ENCODE assay signal across 24 cellular contexts in the genomic region with DNA sequence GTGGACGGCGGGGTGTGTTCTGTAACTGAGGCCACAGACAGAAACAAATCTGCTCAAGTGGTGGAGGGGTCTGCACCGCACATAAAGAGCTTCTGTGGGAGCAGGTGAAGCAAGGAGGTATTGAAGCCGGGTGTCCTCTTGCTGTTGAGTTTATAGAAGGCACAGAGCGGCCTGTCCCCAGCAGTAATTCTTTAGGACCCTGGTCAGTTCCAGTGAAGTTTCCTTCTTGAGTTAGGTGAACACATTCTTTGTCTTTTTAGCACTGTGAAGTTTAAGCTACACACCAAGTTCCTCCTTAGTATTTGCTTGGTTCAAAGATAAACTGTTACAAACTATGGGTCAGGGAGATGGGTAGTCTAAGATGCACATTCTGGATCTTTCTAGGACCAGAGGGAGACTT. TPM values are rescaled to one million over a fixed set of nuclear protein-coding genes. Genes with fewer than 3 reads are reported as not detected.
DNase-seq lines count a peak whose midpoint lies in the region; ATAC-seq, FAIRE-seq and TF ChIP-seq lines count a peak whose summit lies in the region.
"Had no signal": no experiment of that assay in that cellular context is flagged by ENCODE, and none has a peak within 500 bp of the region (broad histone marks: within the 10 kb centered on the region; RNA-seq: fewer than 3 reads in every experiment).

No MANE protein-coding gene starts in this region.

- no peak for TF ChIP-seq RAD21 in GM12878 (IDR thresholded peaks at IDR 0.05; ENCODE audit: insufficient read depth, low read depth, low read length)

- peak overlapping the region; percentile 22; the same call in 1 of the 2 replicates for H3K4me2 ChIP-seq in GM12878 (ENCODE audit: control insufficient read depth, insufficient read depth)

- H3K79me2 ChIP-seq in GM12878 (ENCODE audit: control insufficient read depth, insufficient read depth, low read length) = peaks cover 28% of the 10 kb centered on the region

- ATAC-seq in GM12878 = no peak
- no peak for ATAC-seq in stimulated activated effector memory CD8-positive, alpha-beta T cell treated with anti-CD3 and anti-CD28 coated beads, Interleukin-12 subunit alpha, Interleukin-12 subunit beta, amount 100 ng/mL, for 72 hours
- ATAC-seq in HG03039 (IDR thresholded peaks at IDR 0.05; ENCODE audit: unreplicated experiment) = no peak
- ATAC-seq: activated CD4-positive, CD25-positive, alpha-beta regulatory T cell treated with anti-CD3 and anti-CD28 coated beads, Interleukin-2, amount 50 U/mL, for 24 hours; right lobe of liver had no signal

- no peak for FAIRE-seq in GM12878 (lab: Jason Lieb, UNC)
- FAIRE-seq: RCC 7860 had no signal

- peaks cover 69% of the 10 kb centered on the region for H3K36me3 Mint-ChIP-seq in activated T-cell treated with anti-CD3 and anti-CD28 coated beads, Interleukin-2, amount 50 U/mL, for 24 hours (ENCODE audit: low read depth)
- peaks cover 100% of the 10 kb centered on the region for H3K36me3 Mint-ChIP-seq in stimulated activated effector memory CD8-positive, alpha-beta T cell treated with anti-CD3 and anti-CD28 coated beads, Interleukin-12 subunit alpha, Interleukin-12 subunit beta, amount 100 ng/mL, for 72 hours
- H3K36me3 Mint-ChIP-seq: memory B cell had no signal

- in situ Hi-C loops in GM12878 (cut with MboI) = loop anchor here (5.0 to 10.0 kb wide), 5 partner anchors 133 to 657 kb away; no protein-coding TSS in a partner anchor

- H3K4me1 Mint-ChIP-seq in activated T-cell treated with anti-CD3 and anti-CD28 coated beads, Interleukin-2, amount 50 U/mL, for 24 hours (ENCODE audit: low read depth) = peaks cover 79% of the 10 kb centered on the region
- H3K4me1 Mint-ChIP-seq in stimulated activated effector memory CD8-positive, alpha-beta T cell treated with anti-CD3 and anti-CD28 coated beads, Interleukin-12 subunit alpha, Interleukin-12 subunit beta, amount 100 ng/mL, for 72 hours = peaks cover 73% of the 10 kb centered on the region

- no peak overlapping the region for H3K9ac ChIP-seq in GM12878 (ENCODE audit: control insufficient read depth, insufficient read depth, low read length)

- no peak for TF ChIP-seq EP300 in GM12878 (IDR thresholded peaks at IDR 0.05; ENCODE audit: borderline replicate concordance in 1 of 2, control insufficient read depth in 1 of 2, low read depth in 2 of 2, low read length in 2 of 2)

- no peaks in the 10 kb centered on the region for H3K4me1 ChIP-seq in HEK293 (ENCODE audit: control insufficient read depth, insufficient read depth, low read length)
- H3K4me1 ChIP-seq in GM12878 (ENCODE audit: control insufficient read depth, insufficient read depth, low read length) = peaks cover 10% of the 10 kb centered on the region; the same call in 1 of the 2 replicates
- H3K4me1 ChIP-seq: ascending aorta had no signal

- H3K27ac Mint-ChIP-seq in activated T-cell treated with anti-CD3 and anti-CD28 coated beads, Interleukin-2, amount 50 U/mL, for 24 hours = no peak overlapping the region
- peak overlapping the region; percentile 97 for H3K27ac Mint-ChIP-seq in stimulated activated effector memory CD8-positive, alpha-beta T cell treated with anti-CD3 and anti-CD28 coated beads, Interleukin-12 subunit alpha, Interleukin-12 subunit beta, amount 100 ng/mL, for 72 hours
- H3K27ac Mint-ChIP-seq: CD14-positive monocyte, memory B cell had no signal

- RAD21 ChIA-PET in GM12878 (lab: Charles Lee; ENCODE audit: unreplicated experiment) = interaction anchor here (0.9 to 3.4 kb wide), 11 partner anchors 8 to 661 kb away, joined by 3 to 57 read pairs (median 6); no protein-coding TSS in a partner anchor

- SMC1A ChIA-PET in GM12878 (lab: Charles Lee; ENCODE audit: uncharacterized antibody, unreplicated experiment) = interaction anchor here (0.9 to 4.1 kb wide), 23 partner anchors 8 to 662 kb away, joined by 3 to 57 read pairs (median 6); no protein-coding TSS in a partner anchor

- H3K9me3 Mint-ChIP-seq in activated T-cell treated with anti-CD3 and anti-CD28 coated beads, Interleukin-2, amount 50 U/mL, for 24 hours = no peaks in the 10 kb centered on the region
- H3K9me3 Mint-ChIP-seq in stimulated activated effector memory CD8-positive, alpha-beta T cell treated with anti-CD3 and anti-CD28 coated beads, Interleukin-12 subunit alpha, Interleukin-12 subunit beta, amount 100 ng/mL, for 72 hours = no peaks in the 10 kb centered on the region
- H3K9me3 Mint-ChIP-seq: CD14-positive monocyte, memory B cell had no signal

- H4K20me1 ChIP-seq in GM12878 (ENCODE audit: control insufficient read depth, insufficient read depth) = no peaks in the 10 kb centered on the region

- POLR2A ChIA-PET in HEK293 (lab: Yijun Ruan, JAX) (interaction anchor here (0.6 kb wide), 2 partner anchors 68 to 118 kb away, joined by 3 read pairs; no protein-coding TSS in a partner anchor), GM12878 (lab: Charles Lee) (interaction anchor here (0.6 to 2.3 kb wide), 6 partner anchors 37 to 421 kb away, joined by 3 to 6 read pairs (median 4); no protein-coding TSS in a partner anchor)

- WGBS in GM12878 (ENCODE audit: insufficient coverage, insufficient replicate concordance, low lambda C conversion rate, missing lambda C conversion rate) = 76% methylated on average over 5 of the region's 5 CpGs

- no peak overlapping the region for H3K27ac ChIP-seq in HEK293 (ENCODE audit: extremely low read depth, low read depth, low read length)
- H3K27ac ChIP-seq in GM12878 (ENCODE audit: control insufficient read depth, insufficient read depth) = no peak overlapping the region
- H3K27ac ChIP-seq: ascending aorta, right lobe of liver had no signal

- intact Hi-C loops in GM12878 (cut with micrococcal nuclease; ENCODE audit: unreplicated experiment) = loop anchor here (5.0 kb wide), 1 partner anchor 430 kb away; no protein-coding TSS in a partner anchor

- TF ChIP-seq POLR2A in GM12878 (IDR thresholded peaks at IDR 0.05; ENCODE audit: low read depth, low read length) = no peak

- H3K9me3 ChIP-seq in HEK293 (ENCODE audit: control insufficient read depth, insufficient read depth, low read depth, low read length) (no peaks in the 10 kb centered on the region), GM12878 (replicated peaks; ENCODE audit: control insufficient read depth, insufficient read depth, low read length) (no peaks in the 10 kb centered on the region)
- H3K9me3 ChIP-seq: ascending aorta, right lobe of liver had no signal

- H3K36me3 ChIP-seq in HEK293 (ENCODE audit: control insufficient read depth in 2 of 2, insufficient read depth in 1 of 2, low read length in 2 of 2) (no peaks in the 10 kb centered on the region), GM12878 (ENCODE audit: control insufficient read depth in 2 of 2, insufficient read depth in 2 of 2, low read length in 1 of 2) (no peaks in the 10 kb centered on the region)
- H3K36me3 ChIP-seq: ascending aorta, right lobe of liver had no signal

- no peak overlapping the region for H3K4me3 ChIP-seq in HEK293 (ENCODE audit: low read depth, low read length)
- H3K4me3 ChIP-seq in GM12878 = no peak overlapping the region
- H3K4me3 ChIP-seq: ascending aorta, right lobe of liver had no signal

- no TSS peak for BruUV-seq in GM12878 (replicated peaks; lab: Mats Ljungman, UMichigan)

- H3K4me3 Mint-ChIP-seq in activated T-cell treated with anti-CD3 and anti-CD28 coated beads, Interleukin-2, amount 50 U/mL, for 24 hours = peak overlapping the region; percentile 28
- peak overlapping the region; percentile 83 for H3K4me3 Mint-ChIP-seq in stimulated activated effector memory CD8-positive, alpha-beta T cell treated with anti-CD3 and anti-CD28 coated beads, Interleukin-12 subunit alpha, Interleukin-12 subunit beta, amount 100 ng/mL, for 72 hours
- H3K4me3 Mint-ChIP-seq: CD14-positive monocyte, memory B cell had no signal

- H3K27me3 ChIP-seq in GM12878 (replicated peaks in 1 of 2; ENCODE audit: control insufficient read depth in 2 of 2, insufficient read depth in 2 of 2, low read length in 1 of 2) = no peaks in the 10 kb centered on the region; a peak in 2 of 4 replicates
- H3K27me3 ChIP-seq: ascending aorta had no signal

- no peak for DNase-seq in activated T-cell treated with anti-CD3 and anti-CD28 coated beads, Interleukin-2, amount 50 U/mL, for 24 hours
- no peak for DNase-seq in activated T-cell treated with anti-CD3 and anti-CD28 coated beads, Interleukin-2, amount 50 U/mL, for 48 hours
- no peak for DNase-seq in GM12878 (ENCODE audit: low read depth, low spot score)
- DNase-seq in stimulated activated effector memory CD8-positive, alpha-beta T cell treated with anti-CD3 and anti-CD28 coated beads, Interleukin-12 subunit alpha, Interleukin-12 subunit beta, amount 100 ng/mL, for 72 hours (ENCODE audit: low spot score in 2 of 2) = no peak
- no peak for DNase-seq in hippocampal formation (lab: John Stamatoyannopoulos, UW)
- DNase-seq in ureter (ENCODE audit: low spot score) = no peak
- DNase-seq: ACHN; activated CD8-positive, alpha-beta memory T cell treated with anti-CD3 and anti-CD28 coated beads, Interleukin-2, amount 50 U/mL, for 48 hours; activated naive CD4-positive, alpha-beta T cell treated with anti-CD3 and anti-CD28 coated beads, Interleukin-2, amount 50 U/mL, for 16 hours; central memory CD4-positive, alpha-beta T cell; DMS53; erythroblast; HCEC 1CT; kidney glomerular epithelial cell; NCI-H1105 treated with DMSO at 0.1 percent for 48 hours; NK-92 treated with Interleukin-12 subunit alpha and Interleukin-12 subunit beta, amount 100 ng/mL, for 24 hours; right lobe of liver had no signal

- no peak overlapping the region for H2AFZ ChIP-seq in GM12878 (ENCODE audit: control insufficient read depth, low read depth, low read length)

- peaks cover 39% of the 10 kb centered on the region for H3K27me3 Mint-ChIP-seq in activated T-cell treated with anti-CD3 and anti-CD28 coated beads, Interleukin-2, amount 50 U/mL, for 24 hours
- H3K27me3 Mint-ChIP-seq: memory B cell had no signal

- TF ChIP-seq CTCF in HEK293 (tag by site-specific recombination; IDR thresholded peaks at IDR 0.05) (no peak), GM12878 (IDR thresholded peaks at IDR 0.05 in 2 of 3, conservative IDR thresholded peaks at IDR 0.05 in 1 of 3; ENCODE audit: control insufficient read depth in 2 of 3, extremely low read depth in 1 of 3, insufficient read depth in 1 of 3, low read depth in 3 of 3, low read length in 3 of 3) (no peak)

- CTCF ChIA-PET in HEK293 (lab: Yijun Ruan, JAX) = interaction anchor here (0.6 to 2.6 kb wide), 7 partner anchors 14 to 1362 kb away, joined by 3 to 12 read pairs (median 6); no protein-coding TSS in a partner anchor
- CTCF ChIA-PET in GM12878 (lab: Yijun Ruan, JAX) = interaction anchor here (0.8 to 6.9 kb wide), 14 partner anchors 10 to 1303 kb away, joined by 3 to 113 read pairs (median 4); no protein-coding TSS in a partner anchor

RNA-seq across cellular contexts. Expression of a gene that starts 6.1 kb away (rescaled TPM):
- total RNA-seq in GM12878 (2013; cell fraction: nucleolus; rRNA removed) = 7.9 and 9.9 TPM in 2 replicates
- total RNA-seq in GM12878 (2014; rRNA removed) = 3.7 and 4.0 TPM in 2 replicates
- 4.0 and 4.1 TPM in 2 replicates for total RNA-seq in GM12878 (2014; rRNA removed; fragmentation: Illumina TruSeq; extraction: Trizol)
- total RNA-seq in GM12878 (2021) = 7.7 and 8.4 TPM in 2 replicates
- polyA plus RNA-seq in GM12878 (2011; ENCODE audit: low read depth) = 8.1 TPM
- 4.0 and 4.2 TPM in 2 replicates for polyA plus RNA-seq in GM12878 (2011; rRNA removed)
- 3.8 and 4.5 TPM in 2 replicates for polyA plus RNA-seq in GM12878 (2011; cell fraction: cytosol; rRNA removed)
- polyA plus RNA-seq in GM12878 (2011; cell fraction: nucleus; rRNA removed) = 7.9 and 9.8 TPM in 2 replicates
- polyA plus RNA-seq in GM12878 (2012) = 11.0 and 12.0 TPM in 2 replicates
- 5.1 and 6.4 TPM in 2 replicates for polyA plus RNA-seq in GM12878 (2014; fragmentation: Illumina TruSeq; extraction: Trizol)
- polyA plus RNA-seq in GM12878 (2014; fragmentation: Nextera tagmentation; extraction: Ambion mirVana) = 1 to 10 TPM; 1.9 to 2.8 TPM
- 2.0 and 4.0 TPM in 2 replicates for polyA plus RNA-seq in GM12878 (2014; rRNA removed)
- polyA plus RNA-seq in GM12878 (2016; fragmentation: Nextera tagmentation; extraction: Ambion mirVana) = 10 to 100 TPM; 13.6 to 15.8 TPM
- 8.2 and 10.9 TPM in 2 replicates for polyA minus RNA-seq in GM12878 (2011; rRNA and poly(A)+ RNA removed)
- 3.6 and 6.0 TPM in 2 replicates for polyA minus RNA-seq in GM12878 (2011; cell fraction: cytosol; rRNA and poly(A)+ RNA removed)
- 13.5 and 21.5 TPM in 2 replicates for polyA minus RNA-seq in GM12878 (2011; cell fraction: nucleus; rRNA and poly(A)+ RNA removed)
- total RNA-seq in ureter = 18.2 TPM
